ENCODE assay signal across 8 cellular contexts in genomic region chr4:165131247-165131832, GRCh38. TPM values are rescaled to one million over a fixed set of nuclear protein-coding genes. Genes with fewer than 3 reads are reported as not detected.
DNase-seq lines count a peak whose midpoint lies in the region; ATAC-seq and TF ChIP-seq lines count a peak whose summit lies in the region.

No MANE protein-coding gene starts in this region.

- H3K27ac ChIP-seq in uterus, result no peak overlapping the region

- no peaks in the 10 kb centered on the region for H3K36me3 ChIP-seq in uterus

- DNase-seq in ELF-1 (ENCODE audit: low read depth, low spot score) (peak; percentile 80), LHCN-M2 (ENCODE audit: low read depth) (peak; percentile 58), SHP77 (lab: John Stamatoyannopoulos, UW) (peak; percentile 19 to 52), globus pallidus (ENCODE audit: low spot score) (peak; percentile 71), pons (ENCODE audit: low spot score) (peak; percentile 83), uterus (peak; percentile 41 to 54)
- peak; percentile 57 for DNase-seq in activated effector memory CD4-positive, alpha-beta T cell treated with Interleukin-2 at 50 U/mL for 16 hours

- intact Hi-C loops in uterus (cut with DNase I; ENCODE audit: low total_unique reads), result loop anchor here (5.0 kb wide), 1 partner anchor 331 kb away; no protein-coding TSS in a partner anchor

- peak; percentile 69 to 88 (median 82) for TF ChIP-seq CTCF in uterus (IDR thresholded peaks at IDR 0.05)

- H3K4me1 ChIP-seq in uterus, result no peaks in the 10 kb centered on the region

- H3K4me3 ChIP-seq in uterus, result no peak overlapping the region

- H3K9me3 ChIP-seq in uterus, result no peaks in the 10 kb centered on the region

- peak; percentile 69 for ATAC-seq in GM21737 (IDR thresholded peaks at IDR 0.05; ENCODE audit: unreplicated experiment)

- TF ChIP-seq POLR2A in uterus (IDR thresholded peaks at IDR 0.05), result no peak

- no peaks in the 10 kb centered on the region for H3K27me3 ChIP-seq in uterus

RNA-seq across cellular contexts. Expression of gene TMEM192, which starts 18.7 kb away (rescaled TPM):
- total RNA-seq in LHCN-M2 (2014; rRNA removed) (12.5 and 14.9 TPM in 2 replicates), uterus (10 to 100 TPM in 2 of 4 donors, 1 to 10 TPM in 2; 2.0 to 25.4 (median 9.3) TPM)
- 7.8 TPM for polyA plus RNA-seq in LHCN-M2 (2012)
